Comparison of ENCODE assay signal across 8 cellular contexts in the genomic region with DNA sequence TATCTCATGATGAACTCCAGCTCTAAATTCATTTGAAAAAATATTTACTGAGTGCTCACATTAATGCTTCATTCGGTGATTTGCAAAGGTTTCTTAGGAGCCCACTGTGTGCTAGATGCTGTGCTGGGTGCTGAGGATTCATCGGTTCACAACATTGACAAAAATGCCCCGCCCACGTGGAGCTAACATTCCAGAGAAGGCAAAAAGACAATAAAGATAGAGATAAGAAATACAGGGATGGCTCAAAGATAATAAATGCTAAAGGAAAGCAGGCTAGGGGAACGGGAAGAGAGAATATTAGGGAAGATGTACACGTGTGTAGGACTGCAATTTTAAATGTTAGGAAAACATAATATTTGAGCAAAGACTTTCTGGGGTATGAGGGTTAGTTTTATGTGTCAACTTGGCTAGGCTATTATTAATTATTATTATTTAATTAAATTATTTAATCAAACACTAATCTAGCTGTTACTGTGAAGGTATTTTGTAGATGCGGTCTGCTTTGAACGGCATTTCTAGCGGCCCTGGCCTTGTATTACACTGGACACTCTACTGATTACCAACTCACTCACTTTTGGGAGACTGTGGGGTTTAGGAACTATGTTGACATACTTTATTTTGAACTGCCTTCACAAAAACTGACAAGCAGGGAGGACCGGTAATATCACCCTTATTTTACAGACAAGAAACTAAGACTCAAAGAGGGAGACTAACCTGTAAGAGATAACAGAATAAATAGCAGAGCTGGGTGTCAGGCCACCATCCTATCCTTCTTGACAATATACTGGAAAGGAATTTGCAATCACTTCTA.
DNase-seq lines count a peak whose midpoint lies in the region; ATAC-seq and TF ChIP-seq lines count a peak whose summit lies in the region.

No MANE protein-coding gene starts in this region.

- H3K27ac ChIP-seq in OCI-LY3 (ENCODE audit: low read length) (no peak overlapping the region), endodermal cell (ENCODE audit: low read depth, low read length) (no peak overlapping the region)

- H3K9me3 Mint-ChIP-seq in Calu3 (ENCODE audit: low read depth, unreplicated experiment), result no peaks in the 10 kb centered on the region
- H3K9me3 Mint-ChIP-seq in endodermal cell, result peaks cover 3% of the 10 kb centered on the region
- H3K9me3 Mint-ChIP-seq in osteocyte (ENCODE audit: unreplicated experiment), result no peaks in the 10 kb centered on the region

- H3K27me3 ChIP-seq in OCI-LY3 (ENCODE audit: low read depth, low read length) (no peaks in the 10 kb centered on the region), endodermal cell (ENCODE audit: control insufficient read depth, insufficient read depth, low read length, poor library complexity, severe bottlenecking) (no peaks in the 10 kb centered on the region)

- H3K27me3 Mint-ChIP-seq in Calu3 (ENCODE audit: unreplicated experiment) (no peaks in the 10 kb centered on the region), endodermal cell (ENCODE audit: insufficient read depth) (no peaks in the 10 kb centered on the region), osteocyte (ENCODE audit: unreplicated experiment) (no peaks in the 10 kb centered on the region)

- CTCF ChIA-PET in Calu3 (lab: Charles Lee), result interaction anchor here (0.6 to 1.6 kb wide), 5 partner anchors 151 to 272 kb away, joined by 3 to 9 read pairs (median 5); no protein-coding TSS in a partner anchor

- intact Hi-C loops in Calu3 (cut with micrococcal nuclease; ENCODE audit: unreplicated experiment), result loop anchor here (2.0 to 10.0 kb wide), 2 partner anchors 61 to 151 kb away; partner anchors contain the start of gene IRF2

- H3K36me3 ChIP-seq in OCI-LY3 (replicated peaks; ENCODE audit: low read depth, low read length), result no peaks in the 10 kb centered on the region
- no peaks in the 10 kb centered on the region for H3K36me3 ChIP-seq in endodermal cell (ENCODE audit: control insufficient read depth, insufficient read depth, low read length)

- H3K36me3 Mint-ChIP-seq in Calu3 (ENCODE audit: insufficient read depth, unreplicated experiment), result peaks cover 19% of the 10 kb centered on the region
- no peaks in the 10 kb centered on the region for H3K36me3 Mint-ChIP-seq in endodermal cell (ENCODE audit: low read depth)
- H3K36me3 Mint-ChIP-seq in osteocyte (ENCODE audit: unreplicated experiment), result no peaks in the 10 kb centered on the region

- peaks cover 6% of the 10 kb centered on the region; the same call in 1 of the 2 replicates for H3K79me2 ChIP-seq in OCI-LY3 (ENCODE audit: low read length)

- H3K9me3 ChIP-seq in OCI-LY3 (ENCODE audit: insufficient read depth, low read length) (no peaks in the 10 kb centered on the region), endodermal cell (ENCODE audit: control insufficient read depth, low read length) (no peaks in the 10 kb centered on the region)

- no peaks in the 10 kb centered on the region for H4K20me1 ChIP-seq in OCI-LY3 (ENCODE audit: insufficient read depth, low read length)

- peak overlapping the region; percentile 86 for H3K4me2 ChIP-seq in OCI-LY3 (ENCODE audit: low read length)

- TF ChIP-seq CTCF in Calu3 (IDR thresholded peaks at IDR 0.05; ENCODE audit: unreplicated experiment), result no peak
- no peak for TF ChIP-seq CTCF in OCI-LY3 (IDR thresholded peaks at IDR 0.05; ENCODE audit: low read depth, low read length)
- TF ChIP-seq CTCF in endodermal cell (conservative IDR thresholded peaks at IDR 0.05), result no peak
- no peak for TF ChIP-seq CTCF in osteocyte (IDR thresholded peaks at IDR 0.05)

- ATAC-seq in HG02840 (IDR thresholded peaks at IDR 0.05; ENCODE audit: low FRiP score, unreplicated experiment), result no peak
- ATAC-seq in GM21390 (IDR thresholded peaks at IDR 0.05; ENCODE audit: unreplicated experiment), result no peak
- ATAC-seq in HG02981 (IDR thresholded peaks at IDR 0.05; ENCODE audit: unreplicated experiment), result no peak

- H3K27ac Mint-ChIP-seq in Calu3 (ENCODE audit: unreplicated experiment) (peak overlapping the region; percentile 94), endodermal cell (peak overlapping the region; percentile 95), osteocyte (ENCODE audit: unreplicated experiment) (peak overlapping the region; percentile 97)

- H3K9ac ChIP-seq in OCI-LY3 (ENCODE audit: low read length), result peak overlapping the region; percentile 94
- H3K9ac ChIP-seq in endodermal cell (ENCODE audit: extremely low read depth, low read length, poor library complexity, severe bottlenecking), result peak overlapping the region; percentile 76

- 71 to 72% methylated on average over 5 to 7 of the region's 10 CpGs for WGBS in endodermal cell (ENCODE audit: insufficient coverage in 1 of 2, insufficient read length in 1 of 2), 2 experiments

- H2AFZ ChIP-seq in OCI-LY3 (ENCODE audit: low read depth, low read length), result no peak overlapping the region

- DNase-seq in Calu3 (no peak), endodermal cell (no peak), osteocyte (ENCODE audit: extremely low spot score, unreplicated experiment) (no peak), SW 1271 (lab: John Stamatoyannopoulos, UW) (no peak)

- H3K4me3 Mint-ChIP-seq in Calu3 (ENCODE audit: low read depth, unreplicated experiment), result peak overlapping the region; percentile 88
- peak overlapping the region; percentile 80 for H3K4me3 Mint-ChIP-seq in endodermal cell
- H3K4me3 Mint-ChIP-seq in osteocyte (ENCODE audit: unreplicated experiment), result peak overlapping the region; percentile 90

- H3K4me3 ChIP-seq in OCI-LY3 (ENCODE audit: low read length) (peak overlapping the region; percentile 90), endodermal cell (ENCODE audit: low read length) (peak overlapping the region; percentile 89)

- H3K4me1 ChIP-seq in OCI-LY3 (ENCODE audit: low read length) (peaks cover 23% of the 10 kb centered on the region), endodermal cell (ENCODE audit: control insufficient read depth, insufficient read depth, low read length) (no peaks in the 10 kb centered on the region)

- peaks cover 10% of the 10 kb centered on the region for H3K4me1 Mint-ChIP-seq in Calu3 (ENCODE audit: low read depth, unreplicated experiment)
- peaks cover 19% of the 10 kb centered on the region for H3K4me1 Mint-ChIP-seq in endodermal cell
- peaks cover 33% of the 10 kb centered on the region for H3K4me1 Mint-ChIP-seq in osteocyte (ENCODE audit: unreplicated experiment)

- no TSS peak for BruUV-seq in Calu3 (replicated peaks; lab: Mats Ljungman, UMichigan)
